ENCODE assay signal across 8 cellular contexts in genomic region chrX:107678957-107679740, GRCh38. TPM values are rescaled to one million over a fixed set of nuclear protein-coding genes. Genes with fewer than 3 reads are reported as not detected.
A peak's percentile ranks its signal among the peaks of the same experiment; 100 is the strongest.
DNase-seq lines count a peak whose midpoint lies in the region; ATAC-seq lines count a peak whose summit lies in the region.

No MANE protein-coding gene starts in this region.

- H3K27me3 Mint-ChIP-seq in effector memory CD8-positive, alpha-beta T cell, result no peaks in the 10 kb centered on the region

- peak; percentile 62 to 69 for DNase-seq in activated CD4-positive, alpha-beta T cell treated with anti-CD3 and anti-CD28 coated beads for 4 hours
- peak; percentile 57 to 69 (median 65) for DNase-seq in effector memory CD8-positive, alpha-beta T cell
- DNase-seq in 8988T, result no peak
- DNase-seq in NCI-H2171 treated with DMSO at 0.1 percent for 48 hours (lab: John Stamatoyannopoulos, UW), result no peak

- peak overlapping the region; percentile 34 to 45 for H3K4me3 Mint-ChIP-seq in effector memory CD8-positive, alpha-beta T cell

- H3K4me2 ChIP-seq in BLaER1 (peak overlapping the region; percentile 48), skeletal muscle satellite cell (ENCODE audit: low read length) (peak overlapping the region; percentile 46)

- H4K20me1 ChIP-seq in BLaER1, result peaks cover 26% of the 10 kb centered on the region

- H3K4me3 ChIP-seq in BLaER1 (no peak overlapping the region), skeletal muscle satellite cell (ENCODE audit: low read length) (peak overlapping the region; percentile 7)

- ATAC-seq in HG03432 (IDR thresholded peaks at IDR 0.05; ENCODE audit: unreplicated experiment) (peak; percentile 22), HG03135 (IDR thresholded peaks at IDR 0.05; ENCODE audit: unreplicated experiment) (no peak)
- ATAC-seq in effector memory CD8-positive, alpha-beta T cell (replicated peaks), result peak; percentile 47

- H3K36me3 ChIP-seq in BLaER1, result no peaks in the 10 kb centered on the region
- no peaks in the 10 kb centered on the region for H3K36me3 ChIP-seq in skeletal muscle satellite cell (ENCODE audit: insufficient read depth, low read length)

- H3K9me3 ChIP-seq in BLaER1, result no peaks in the 10 kb centered on the region
- H3K9me3 ChIP-seq in skeletal muscle satellite cell (replicated peaks; ENCODE audit: low read length), result no peaks in the 10 kb centered on the region

- H3K9ac ChIP-seq in BLaER1 (no peak overlapping the region), skeletal muscle satellite cell (ENCODE audit: low read depth, low read length) (peak overlapping the region; percentile 86)

- H3K4me1 ChIP-seq in BLaER1 (peaks cover 58% of the 10 kb centered on the region), skeletal muscle satellite cell (ENCODE audit: control insufficient read depth, insufficient read depth, low read length) (peaks cover 55% of the 10 kb centered on the region)

- peak overlapping the region; percentile 97 to 99 for H3K27ac Mint-ChIP-seq in effector memory CD8-positive, alpha-beta T cell

- H3K27me3 ChIP-seq in BLaER1 (peaks cover 100% of the 10 kb centered on the region), skeletal muscle satellite cell (ENCODE audit: control insufficient read depth, insufficient read depth, low read length) (no peaks in the 10 kb centered on the region)

- peaks cover 56 to 57% of the 10 kb centered on the region in 2 donors for H3K4me1 Mint-ChIP-seq in effector memory CD8-positive, alpha-beta T cell (ENCODE audit: low read depth in 2 of 2)

- no peak overlapping the region for H3K27ac ChIP-seq in BLaER1

- H3K9me3 Mint-ChIP-seq in effector memory CD8-positive, alpha-beta T cell, result no peaks in the 10 kb centered on the region

- H3K36me3 Mint-ChIP-seq in effector memory CD8-positive, alpha-beta T cell (ENCODE audit: insufficient read depth), result peaks cover 18% of the 10 kb centered on the region

RNA-seq across cellular contexts. Expression of gene PRPS1, which starts 50.8 kb away (rescaled TPM):
- 27.1 and 67.5 TPM in 2 replicates for total RNA-seq in skeletal muscle satellite cell (2012; rRNA removed)

Comparison
In these comparisons a context has a peak if more than half of its experiments do, and no peak if none do; other contexts are left out.
1. DNase-seq: peak in activated CD4-positive, alpha-beta T cell treated with anti-CD3 and anti-CD28 coated beads for 4 hours (2 of 2) and effector memory CD8-positive, alpha-beta T cell (3 of 3); none in 8988T (single experiment) and NCI-H2171 treated with DMSO at 0.1 percent for 48 hours (single experiment).